In the genomic region with DNA sequence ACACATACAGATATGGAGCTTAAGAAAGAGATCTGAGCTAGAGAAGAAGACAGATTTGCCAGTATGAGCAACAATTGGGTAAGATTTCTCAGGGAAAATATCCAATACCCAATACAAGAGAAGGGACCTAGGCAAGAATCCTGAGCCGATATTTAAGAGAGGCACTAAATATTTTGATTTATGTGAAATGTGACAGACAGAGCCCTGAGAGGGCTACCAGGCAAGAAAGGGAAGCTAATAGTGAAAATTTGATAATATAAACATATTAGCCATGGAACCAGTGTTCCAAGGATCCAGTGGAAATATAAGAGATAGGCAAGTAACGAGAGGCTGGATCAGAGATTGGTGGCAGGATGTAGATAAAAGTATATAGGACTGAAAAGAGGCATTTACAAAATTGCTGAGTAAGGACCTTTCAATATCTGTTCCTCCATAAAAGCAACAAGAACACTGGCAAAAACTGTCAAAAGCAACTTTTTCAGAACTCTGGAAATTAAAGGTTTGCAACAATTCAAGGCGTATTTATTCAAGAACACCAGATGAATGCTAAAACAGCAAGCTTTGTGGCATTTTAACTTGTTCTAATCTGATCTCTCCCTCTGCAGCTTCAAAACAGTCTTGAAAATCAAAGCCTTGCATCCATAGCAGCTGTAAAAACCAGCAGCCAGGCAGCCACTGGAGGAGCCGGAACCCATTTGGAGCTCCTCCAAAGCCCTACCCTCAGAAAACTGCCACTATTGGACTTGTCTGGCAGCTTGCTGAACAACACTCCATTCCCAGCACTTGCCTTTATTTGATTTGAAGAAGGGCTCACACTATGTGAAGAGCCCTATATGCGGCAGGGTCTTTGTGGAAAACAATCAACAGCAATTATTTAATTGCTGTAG, we compare ENCODE assay signal across 11 cellular contexts. TPM values are rescaled to one million over a fixed set of nuclear protein-coding genes. Genes with fewer than 3 reads are reported as not detected.
A peak's percentile ranks its signal among the peaks of the same experiment; 100 is the strongest.
DNase-seq lines count a peak whose midpoint lies in the region; ATAC-seq lines count a peak whose summit lies in the region.
"Had no signal": no experiment of that assay in that cellular context is flagged by ENCODE, and none has a peak within 500 bp of the region (broad histone marks: within the 10 kb centered on the region; RNA-seq: fewer than 3 reads in every experiment).

No MANE protein-coding gene starts in this region.

- no peak for ATAC-seq in GM18519 (IDR thresholded peaks at IDR 0.05; ENCODE audit: low FRiP score, unreplicated experiment)
- no peak for ATAC-seq in HG02763 (IDR thresholded peaks at IDR 0.05; ENCODE audit: unreplicated experiment)
- no peak for ATAC-seq in HG03520 (IDR thresholded peaks at IDR 0.05; ENCODE audit: unreplicated experiment)
- ATAC-seq: activated CD4-positive, alpha-beta T cell treated with anti-CD3 and anti-CD28 coated beads for 36 hours had no signal

- peak; percentile 8 for DNase-seq in H4 (ENCODE audit: low spot score)
- DNase-seq in SHP77 treated with DMSO at 0.1 percent for 48 hours (lab: John Stamatoyannopoulos, UW): peak; percentile 38
- DNase-seq in fibroblast of peridontal ligament (ENCODE audit: extremely low read depth): peak; percentile 60
- DNase-seq in putamen (ENCODE audit: low spot score): peak; percentile 76
- no peak for DNase-seq in activated gamma-delta T cell (lab: John Stamatoyannopoulos, UW)
- DNase-seq: activated CD4-positive, alpha-beta T cell treated with anti-CD3 and anti-CD28 coated beads for 36 hours; foreskin melanocyte; stimulated activated CD4-positive, alpha-beta T cell treated with anti-CD3 and anti-CD28 coated beads, Interleukin-2, amount 100 ng/mL, for 48 hours had no signal

RNA-seq across cellular contexts. Expression of a gene that starts 58.8 kb away (rescaled TPM):
- 8.4 and 11.5 TPM in 2 replicates for total RNA-seq in H4 (2014; rRNA removed; shearing (Covaris generic))
